ENCODE assay signal across 33 cellular contexts in genomic region chr12:67625004-67625403, GRCh38. TPM values are rescaled to one million over a fixed set of nuclear protein-coding genes. Genes with fewer than 3 reads are reported as not detected.
A peak's percentile ranks its signal among the peaks of the same experiment; 100 is the strongest.
DNase-seq lines count a peak whose midpoint lies in the region; FAIRE-seq and TF ChIP-seq lines count a peak whose summit lies in the region.
"Had no signal": no experiment of that assay in that cellular context is flagged by ENCODE, and none has a peak within 500 bp of the region (broad histone marks: within the 10 kb centered on the region; RNA-seq: fewer than 3 reads in every experiment).

No MANE protein-coding gene starts in this region.

- peak; percentile 66 for FAIRE-seq in kidney (lab: Jason Lieb, UNC)
- FAIRE-seq: colon, endothelial cell of umbilical vein, HepG2 had no signal

- DNase-seq in COLO829 (ENCODE audit: low spot score), result peak; percentile 57
- DNase-seq in adipocyte (ENCODE audit: low read depth), result peak; percentile 14
- DNase-seq in kidney, result no peak
- DNase-seq in renal cortical epithelial cell (ENCODE audit: low read depth), result peak; percentile 100
- no peak for DNase-seq in KG1 (lab: John Stamatoyannopoulos, UW)
- no peak for DNase-seq in Caco-2
- no peak for DNase-seq in immature natural killer cell
- DNase-seq in GOT3 (lab: John Stamatoyannopoulos, UW), result no peak
- DNase-seq: activated CD4-positive, alpha-beta T cell treated with anti-CD3 and anti-CD28 coated beads for 36 hours; activated CD8-positive, alpha-beta T cell treated with anti-CD3 and anti-CD28 coated beads, Interleukin-2, amount 10 ng/mL, durations not matched to agents 7 days and 5 days; activated T-cell treated with anti-CD3 and anti-CD28 coated beads for 4 hours; amygdala; CD8-positive, alpha-beta memory T cell; DMS153; hypothalamus; MV-4-11; naive B cell; NCI-H1436; NCI-H2081; NCI-H2227 treated with DMSO at 0.1 percent for 48 hours; NCI-H526 treated with DMSO at 0.1 percent for 48 hours; NK-92 treated with Interleukin-12 subunit alpha and Interleukin-12 subunit beta, amount 100 ng/mL, for 24 hours; SHP77; stimulated activated naive CD4-positive, alpha-beta T cell; upper lobe of right lung had no signal

- peak overlapping the region; percentile 32 to 66 for H3K27ac ChIP-seq in kidney (ENCODE audit: low read depth in 2 of 2, low read length in 2 of 2)
- H3K27ac ChIP-seq: breast epithelium, PC-9, suprapubic skin, upper lobe of right lung had no signal

- no peaks in the 10 kb centered on the region for H3K4me1 Mint-ChIP-seq in Caco-2 (ENCODE audit: low read depth, unreplicated experiment)
- peaks cover 31 to 45% of the 10 kb centered on the region in 2 donors for H3K4me1 Mint-ChIP-seq in immature natural killer cell
- H3K4me1 Mint-ChIP-seq: mesothelial cell of epicardium had no signal

- POLR2A ChIA-PET in Caco-2 (lab: Charles Lee), result no interaction called here

- no peak overlapping the region for H3K9ac ChIP-seq in adipocyte (ENCODE audit: low read length)
- no peak overlapping the region for H3K9ac ChIP-seq in kidney (ENCODE audit: low read length in 2 of 2)

- H3K9me3 ChIP-seq in adipocyte (ENCODE audit: control insufficient read depth, low read length) (no peaks in the 10 kb centered on the region), kidney (ENCODE audit: control insufficient read depth in 1 of 2, low read length in 2 of 2) (no peaks in the 10 kb centered on the region), Caco-2 (no peaks in the 10 kb centered on the region)
- H3K9me3 ChIP-seq: breast epithelium, suprapubic skin, upper lobe of right lung had no signal

- H3K4me3 Mint-ChIP-seq in Caco-2 (ENCODE audit: unreplicated experiment) (no peak overlapping the region), immature natural killer cell (no peak overlapping the region)
- H3K4me3 Mint-ChIP-seq: activated CD4-positive, alpha-beta T cell treated with anti-CD3 and anti-CD28 coated beads for 36 hours; activated CD8-positive, alpha-beta T cell treated with anti-CD3 and anti-CD28 coated beads, Interleukin-2, amount 10 ng/mL, durations not matched to agents 7 days and 5 days; activated naive CD4-positive, alpha-beta T cell treated with anti-CD3 and anti-CD28 coated beads, Interleukin-2, amount 50 U/mL, for 24 hours; CD8-positive, alpha-beta memory T cell; mesothelial cell of epicardium; naive B cell had no signal

- TF ChIP-seq CTCF in kidney (IDR thresholded peaks at IDR 0.05; ENCODE audit: borderline replicate concordance, extremely low read depth, insufficient read depth) (no peak), Caco-2 (IDR thresholded peaks at IDR 0.05; ENCODE audit: insufficient read depth in 1 of 2, low read depth in 1 of 2, low read length in 1 of 2, severe bottlenecking in 1 of 2, unreplicated experiment in 1 of 2) (no peak)

- intact Hi-C loops in kidney (cut with DNase I) (no loop called here), Caco-2 (cut with micrococcal nuclease; ENCODE audit: unreplicated experiment) (no loop called here)

- BruUV-seq in Caco-2 (replicated peaks; lab: Mats Ljungman, UMichigan), result no TSS peak

- H3K27ac Mint-ChIP-seq in Caco-2 (ENCODE audit: unreplicated experiment) (no peak overlapping the region), immature natural killer cell (no peak overlapping the region)
- H3K27ac Mint-ChIP-seq: activated CD4-positive, alpha-beta T cell treated with anti-CD3 and anti-CD28 coated beads for 36 hours; activated CD8-positive, alpha-beta T cell treated with anti-CD3 and anti-CD28 coated beads, Interleukin-2, amount 10 ng/mL, durations not matched to agents 7 days and 5 days; activated naive CD4-positive, alpha-beta T cell treated with anti-CD3 and anti-CD28 coated beads, Interleukin-2, amount 50 U/mL, for 24 hours; mesothelial cell of epicardium had no signal

- H3K4me1 ChIP-seq in adipocyte (ENCODE audit: control insufficient read depth, insufficient read depth, low read length), result no peaks in the 10 kb centered on the region
- peaks cover 4 to 5% of the 10 kb centered on the region in 2 donors for H3K4me1 ChIP-seq in kidney (ENCODE audit: control insufficient read depth in 1 of 2, insufficient read depth in 1 of 2, low read depth in 1 of 2, low read length in 2 of 2)
- no peaks in the 10 kb centered on the region for H3K4me1 ChIP-seq in Caco-2
- H3K4me1 ChIP-seq: breast epithelium, suprapubic skin, upper lobe of right lung had no signal

- no peaks in the 10 kb centered on the region for H3K36me3 ChIP-seq in adipocyte (ENCODE audit: control insufficient read depth, insufficient read depth, low read length, severe bottlenecking)
- H3K36me3 ChIP-seq in kidney (ENCODE audit: control insufficient read depth in 1 of 2, insufficient read depth in 2 of 2, low read length in 2 of 2), result no peaks in the 10 kb centered on the region
- no peaks in the 10 kb centered on the region for H3K36me3 ChIP-seq in Caco-2 (ENCODE audit: control insufficient read depth, insufficient read depth, low read length)
- H3K36me3 ChIP-seq: breast epithelium, suprapubic skin, upper lobe of right lung had no signal

- no peaks in the 10 kb centered on the region for H3K36me3 Mint-ChIP-seq in Caco-2 (ENCODE audit: insufficient read depth, unreplicated experiment)
- H3K36me3 Mint-ChIP-seq in immature natural killer cell, result no peaks in the 10 kb centered on the region
- H3K36me3 Mint-ChIP-seq: CD8-positive, alpha-beta memory T cell; mesothelial cell of epicardium had no signal

- no peaks in the 10 kb centered on the region for H3K9me3 Mint-ChIP-seq in Caco-2 (ENCODE audit: unreplicated experiment)
- H3K9me3 Mint-ChIP-seq in immature natural killer cell, result peaks cover 0 to 3% (median 0%) of the 10 kb centered on the region in 6 donors
- H3K9me3 Mint-ChIP-seq: CD8-positive, alpha-beta memory T cell; mesothelial cell of epicardium had no signal

- no peaks in the 10 kb centered on the region for H3K27me3 ChIP-seq in adipocyte (replicated peaks; ENCODE audit: control insufficient read depth, insufficient read depth, low read length)
- H3K27me3 ChIP-seq in Caco-2 (replicated peaks; ENCODE audit: control insufficient read depth, insufficient read depth, low read length), result no peaks in the 10 kb centered on the region
- H3K27me3 ChIP-seq: breast epithelium, suprapubic skin, upper lobe of right lung had no signal

- CTCF ChIA-PET in Caco-2 (lab: Charles Lee), result no interaction called here

- H3K4me3 ChIP-seq in adipocyte (ENCODE audit: low read length) (no peak overlapping the region), kidney (ENCODE audit: low read length in 2 of 2) (peak overlapping the region; percentile 11 to 26), Caco-2 (ENCODE audit: low read depth, low read length) (no peak overlapping the region)
- H3K4me3 ChIP-seq: breast epithelium, PC-9, suprapubic skin, upper lobe of right lung had no signal

- peaks cover 3% of the 10 kb centered on the region for H3K27me3 Mint-ChIP-seq in Caco-2 (ENCODE audit: insufficient read depth, unreplicated experiment)
- peaks cover 0 to 3% (median 0%) of the 10 kb centered on the region in 3 donors for H3K27me3 Mint-ChIP-seq in immature natural killer cell (ENCODE audit: low read depth in 3 of 3)
- H3K27me3 Mint-ChIP-seq: activated CD4-positive, alpha-beta T cell treated with anti-CD3 and anti-CD28 coated beads for 36 hours; activated naive CD4-positive, alpha-beta T cell treated with anti-CD3 and anti-CD28 coated beads, Interleukin-2, amount 50 U/mL, for 24 hours; CD8-positive, alpha-beta memory T cell; naive B cell had no signal

RNA-seq across cellular contexts. Expression of gene DYRK2, which starts 23.5 kb away (rescaled TPM):
- 35.4 TPM for total RNA-seq in kidney
- polyA plus RNA-seq in kidney (ENCODE audit: insufficient read depth, low read depth, low replicate concordance), result 2.8 TPM
- total RNA-seq in renal cortical epithelial cell, result 35.1 and 81.7 TPM in 2 replicates
- total RNA-seq in Caco-2 (2022), result 24.4 and 24.6 TPM in 2 replicates
- polyA plus RNA-seq in immature natural killer cell, result 10 to 100 TPM; 30.4 to 82.4 (median 45.1) TPM

Comparison
In these comparisons a context has a peak if more than half of its experiments do, and no peak if none do; other contexts are left out.
1. DNase-seq: peak in COLO829 (single experiment), adipocyte (single experiment) and renal cortical epithelial cell (single experiment); none in kidney (single experiment), KG1 (single experiment), Caco-2 (0 of 2), immature natural killer cell (0 of 3) and GOT3 (single experiment).
2. H3K4me3 ChIP-seq: peak in kidney (2 of 2); none in adipocyte (single experiment) and Caco-2 (single experiment).